Comparison of ENCODE assay signal across 17 cellular contexts in genomic region chr17:38719943-38720641, GRCh38. TPM values are rescaled to one million over a fixed set of nuclear protein-coding genes. Genes with fewer than 3 reads are reported as not detected.
DNase-seq lines count a peak whose midpoint lies in the region; ATAC-seq, FAIRE-seq and TF ChIP-seq lines count a peak whose summit lies in the region.
"Had no signal": no experiment of that assay in that cellular context is flagged by ENCODE, and none has a peak within 500 bp of the region (broad histone marks: within the 10 kb centered on the region; RNA-seq: fewer than 3 reads in every experiment).

No MANE protein-coding gene starts in this region.

- H3K36me3 Mint-ChIP-seq in WTC11 (no peaks in the 10 kb centered on the region), immature natural killer cell (peaks cover 14 to 35% (median 18%) of the 10 kb centered on the region in 3 donors)

- H3K9me3 Mint-ChIP-seq in WTC11 (no peaks in the 10 kb centered on the region), immature natural killer cell (no peaks in the 10 kb centered on the region)
- H3K9me3 Mint-ChIP-seq: activated CD4-positive, alpha-beta memory T cell treated with anti-CD3 and anti-CD28 coated beads for 36 hours had no signal

- POLR2A ChIA-PET in HepG2 (lab: Yijun Ruan, JAX): interaction anchor here (2.1 to 7.0 kb wide), 4 partner anchors 9 to 29 kb away, joined by 6 to 92 read pairs (median 16); partner anchors contain the start of gene MLLT6
- POLR2A ChIA-PET in WTC11 (lab: Charles Lee): interaction anchor here (0.6 to 1.5 kb wide), 8 partner anchors 10 to 156 kb away, joined by 3 to 7 read pairs (median 4); no protein-coding TSS in a partner anchor

- TF ChIP-seq POLR2A in HepG2 (IDR thresholded peaks at IDR 0.05; ENCODE audit: insufficient read depth in 1 of 2, low read depth in 2 of 2, low read length in 2 of 2): no peak; a peak in 1 of 4 replicates
- TF ChIP-seq POLR2A in right lobe of liver (IDR thresholded peaks at IDR 0.05): no peak

- ATAC-seq in HepG2: no peak
- no peak for ATAC-seq in right lobe of liver
- peak; percentile 69 for ATAC-seq in WTC11
- no peak for ATAC-seq in HG02623 (IDR thresholded peaks at IDR 0.05; ENCODE audit: unreplicated experiment)
- ATAC-seq: Panc1 had no signal

- TF ChIP-seq CTCF in HepG2 (CRISPR knock-in tag; IDR thresholded peaks at IDR 0.05) (no peak), right lobe of liver (IDR thresholded peaks at IDR 0.05) (no peak), WTC11 (IDR thresholded peaks at IDR 0.05) (no peak)

- peaks cover 12% of the 10 kb centered on the region for H3K27me3 Mint-ChIP-seq in WTC11 (ENCODE audit: low read depth)
- peaks cover 0 to 5% (median 2%) of the 10 kb centered on the region in 3 donors for H3K27me3 Mint-ChIP-seq in immature natural killer cell (ENCODE audit: low read depth in 3 of 3)
- H3K27me3 Mint-ChIP-seq: activated CD4-positive, alpha-beta memory T cell treated with anti-CD3 and anti-CD28 coated beads for 36 hours had no signal

- no peaks in the 10 kb centered on the region for H4K20me1 ChIP-seq in HepG2 (ENCODE audit: insufficient read depth, low read length)

- WGBS in HepG2 (ENCODE audit: low lambda C conversion rate): 93% methylated on average over 39 of the region's 39 CpGs
- 73% methylated on average over 24 of the region's 39 CpGs for WGBS in right lobe of liver (ENCODE audit: insufficient coverage, low coverage, low lambda C conversion rate, missing lambda C conversion rate)

- H3K27ac Mint-ChIP-seq in WTC11 (no peak overlapping the region), immature natural killer cell (peak overlapping the region in 4 of 6 donors; percentile 40 to 81 (median 58))
- H3K27ac Mint-ChIP-seq: activated CD4-positive, alpha-beta memory T cell treated with anti-CD3 and anti-CD28 coated beads for 36 hours had no signal

- no peak for FAIRE-seq in HepG2 (lab: Jason Lieb, UNC)
- FAIRE-seq: D721Med, TTC549 had no signal

- TF ChIP-seq RAD21 in HepG2 (CRISPR knock-in tag; IDR thresholded peaks at IDR 0.05): no peak

- H3K9me3 ChIP-seq in HepG2 (ENCODE audit: low read length): no peaks in the 10 kb centered on the region
- H3K9me3 ChIP-seq in right lobe of liver: no peaks in the 10 kb centered on the region
- H3K9me3 ChIP-seq: testis had no signal

- no peak overlapping the region for H3K9ac ChIP-seq in HepG2 (ENCODE audit: insufficient read depth, low read depth, low read length)
- H3K9ac ChIP-seq: parathyroid adenoma had no signal

- DNase-seq in HepG2 (ENCODE audit: low spot score) (no peak), right lobe of liver (no peak), WTC11 (ENCODE audit: low spot score) (peak; percentile 85), immature natural killer cell (no peak), NCI-H510A (lab: John Stamatoyannopoulos, UW) (no peak)
- no peak for DNase-seq in activated CD8-positive, alpha-beta memory T cell treated with anti-CD3 and anti-CD28 coated beads, Interleukin-2, amount 50 U/mL, for 48 hours
- DNase-seq in stimulated activated CD4-positive, alpha-beta T cell treated with anti-CD3 and anti-CD28 coated beads, Interleukin-2, amount 100 ng/mL, for 24 hours: no peak
- DNase-seq: activated CD4-positive, alpha-beta memory T cell treated with anti-CD3 and anti-CD28 coated beads for 36 hours; central memory CD4-positive, alpha-beta T cell; stimulated activated CD4-positive, alpha-beta T cell treated with anti-CD3 and anti-CD28 coated beads, Interleukin-2, amount 100 ng/mL, for 48 hours; testis had no signal

- H3K4me3 Mint-ChIP-seq in WTC11 (peak overlapping the region; percentile 54), immature natural killer cell (no peak overlapping the region)
- H3K4me3 Mint-ChIP-seq: activated CD4-positive, alpha-beta memory T cell treated with anti-CD3 and anti-CD28 coated beads for 36 hours had no signal

- H3K27me3 ChIP-seq in HepG2 (ENCODE audit: control insufficient read depth in 1 of 2, insufficient read depth in 2 of 2, low read length in 2 of 2): no peaks in the 10 kb centered on the region
- H3K27me3 ChIP-seq in right lobe of liver: no peaks in the 10 kb centered on the region
- H3K27me3 ChIP-seq: testis had no signal

- H3K36me3 ChIP-seq in HepG2 (replicated peaks in 1 of 2; ENCODE audit: control insufficient read depth in 1 of 2, insufficient read depth in 2 of 2, low read length in 2 of 2): peaks cover 43 to 74% of the 10 kb centered on the region in 2 experiments
- peaks cover 0 to 13% (median 2%) of the 10 kb centered on the region in 4 donors for H3K36me3 ChIP-seq in right lobe of liver

- no peak overlapping the region for H3K4me3 ChIP-seq in HepG2 (replicated peaks in 1 of 3; ENCODE audit: insufficient read depth in 1 of 3, low read depth in 2 of 3, low read length in 3 of 3)
- H3K4me3 ChIP-seq in right lobe of liver: no peak overlapping the region
- H3K4me3 ChIP-seq: SK-N-MC had no signal

- CTCF ChIA-PET in HepG2 (lab: Yijun Ruan, JAX; ENCODE audit: low intra/inter-chr PET ratio, low total read pairs) (no interaction called here), WTC11 (lab: Charles Lee) (interaction anchor here (0.6 to 5.0 kb wide), 12 partner anchors 8 to 162 kb away, joined by 3 to 37 read pairs (median 6); partner anchors contain the start of genes CISD3 and MLLT6)

- TF ChIP-seq EP300 in HepG2 (IDR thresholded peaks at IDR 0.05; ENCODE audit: low read depth in 2 of 2, low read length in 2 of 2): no peak
- TF ChIP-seq EP300 in HepG2 (CRISPR knock-in tag; IDR thresholded peaks at IDR 0.05; ENCODE audit: borderline replicate concordance): no peak

- H3K27ac ChIP-seq in HepG2 (ENCODE audit: extremely low read length, insufficient read depth, low read length): no peak overlapping the region
- no peak overlapping the region for H3K27ac ChIP-seq in right lobe of liver
- H3K27ac ChIP-seq: parathyroid adenoma, testis had no signal

- intact Hi-C loops in HepG2 (cut with micrococcal nuclease; ENCODE audit: unreplicated experiment): loop anchor here (5.0 kb wide), 1 partner anchor 377 kb away; no protein-coding TSS in a partner anchor
- intact Hi-C loops in right lobe of liver (cut with DNase I): no loop called here

- H3K4me1 Mint-ChIP-seq in WTC11 (peaks cover 39% of the 10 kb centered on the region), immature natural killer cell (peaks cover 39 to 43% of the 10 kb centered on the region in 2 donors)

- in situ Hi-C loops in HepG2 (cut with HindIII; ENCODE audit: extremely low pct_ligation_motif_present, low pct_unique_long_range_greater_than_20kb): no loop called here

- BruUV-seq in HepG2 (replicated peaks; lab: Mats Ljungman, UMichigan): no TSS peak

- no peak overlapping the region for H2AFZ ChIP-seq in HepG2 (ENCODE audit: low read length)
- H2AFZ ChIP-seq: parathyroid adenoma had no signal

- peaks cover 30% of the 10 kb centered on the region for H3K4me1 ChIP-seq in HepG2 (ENCODE audit: insufficient read depth, low read length)
- H3K4me1 ChIP-seq in right lobe of liver: no peaks in the 10 kb centered on the region

- H3K79me2 ChIP-seq in HepG2 (ENCODE audit: insufficient read depth, low read length): no peaks in the 10 kb centered on the region
- H3K79me2 ChIP-seq: parathyroid adenoma had no signal

- H3K4me2 ChIP-seq in HepG2 (ENCODE audit: low read depth, low read length): no peak overlapping the region

RNA-seq across cellular contexts. Expression of gene CISD3, which starts 10.0 kb away (rescaled TPM):
- 34.1 and 42.6 TPM in 2 replicates for total RNA-seq in HepG2 (2016; rRNA removed; fragmentation: Illumina TruSeq; extraction: Trizol)
- total RNA-seq in HepG2 (2016; cell fraction: cytosol; rRNA removed; fragmentation: Illumina TruSeq; extraction: Trizol; ENCODE audit: low read depth): 64.2 and 89.3 TPM in 2 replicates
- 38.9 and 39.2 TPM in 2 replicates for total RNA-seq in HepG2 (2016; cell fraction: insoluble cytoplasmic fraction; rRNA removed; fragmentation: Illumina TruSeq; extraction: Trizol)
- 72.8 and 92.2 TPM in 2 replicates for total RNA-seq in HepG2 (2016; cell fraction: membrane; rRNA removed; fragmentation: Illumina TruSeq; extraction: Trizol)
- 12.0 and 15.5 TPM in 2 replicates for total RNA-seq in HepG2 (2016; cell fraction: nucleus; rRNA removed; fragmentation: Illumina TruSeq; extraction: Trizol)
- polyA plus RNA-seq in HepG2 (2011; rRNA removed): 30.0 and 34.9 TPM in 2 replicates
- polyA plus RNA-seq in HepG2 (2011; cell fraction: cytosol; rRNA removed): 15.0 and 24.9 TPM in 2 replicates
- 10.7 and 11.5 TPM in 2 replicates for polyA plus RNA-seq in HepG2 (2011; cell fraction: nucleus; rRNA removed)
- polyA plus RNA-seq in HepG2 (2012): 34.2 TPM in 2 replicates
- 183 and 249 TPM in 2 replicates for polyA plus RNA-seq in HepG2 (2016; cell fraction: cytosol; fragmentation: Illumina TruSeq; extraction: Trizol; ENCODE audit: low read depth)
- 69.7 and 77.8 TPM in 2 replicates for polyA plus RNA-seq in HepG2 (2016; cell fraction: insoluble cytoplasmic fraction; fragmentation: Illumina TruSeq; extraction: Trizol; ENCODE audit: low read depth)
- 135 and 168 TPM in 2 replicates for polyA plus RNA-seq in HepG2 (2016; cell fraction: membrane; fragmentation: Illumina TruSeq; extraction: Trizol; ENCODE audit: low read depth)
- 46.2 and 46.8 TPM in 2 replicates for polyA plus RNA-seq in HepG2 (2016; cell fraction: nucleus; fragmentation: Illumina TruSeq; extraction: Trizol; ENCODE audit: insufficient read depth, low read depth)
- polyA minus RNA-seq in HepG2 (2011; rRNA and poly(A)+ RNA removed; ENCODE audit: low replicate concordance): 16.1 and 27.0 TPM in 2 replicates
- polyA minus RNA-seq in HepG2 (2011; cell fraction: cytosol; rRNA and poly(A)+ RNA removed): 7.2 and 7.7 TPM in 2 replicates
- 7.1 and 8.1 TPM in 2 replicates for polyA minus RNA-seq in HepG2 (2011; cell fraction: nucleus; rRNA and poly(A)+ RNA removed)
- total RNA-seq in right lobe of liver: 10 to 100 TPM; 34.2 to 88.1 (median 55.1) TPM
- 12.1 to 15.7 TPM (median 15.6 TPM) in 3 replicates for total RNA-seq in WTC11 (2021)
- polyA plus RNA-seq in immature natural killer cell: 100 to 1,000 TPM; 143 to 197 (median 160) TPM

RNA-seq across cellular contexts. Expression of gene MLLT6, which starts 15.0 kb away (rescaled TPM):
- 27.6 and 50.7 TPM in 2 replicates for total RNA-seq in HepG2 (2016; rRNA removed; fragmentation: Illumina TruSeq; extraction: Trizol)
- 41.1 and 41.6 TPM in 2 replicates for total RNA-seq in HepG2 (2016; cell fraction: cytosol; rRNA removed; fragmentation: Illumina TruSeq; extraction: Trizol; ENCODE audit: low read depth)
- total RNA-seq in HepG2 (2016; cell fraction: insoluble cytoplasmic fraction; rRNA removed; fragmentation: Illumina TruSeq; extraction: Trizol): 23.9 and 54.9 TPM in 2 replicates
- total RNA-seq in HepG2 (2016; cell fraction: membrane; rRNA removed; fragmentation: Illumina TruSeq; extraction: Trizol): 44.6 and 48.3 TPM in 2 replicates
- 51.1 and 58.3 TPM in 2 replicates for total RNA-seq in HepG2 (2016; cell fraction: nucleus; rRNA removed; fragmentation: Illumina TruSeq; extraction: Trizol)
- polyA plus RNA-seq in HepG2 (2011; rRNA removed): 69.5 TPM in 2 replicates
- polyA plus RNA-seq in HepG2 (2011; cell fraction: cytosol; rRNA removed): 20.9 and 26.0 TPM in 2 replicates
- polyA plus RNA-seq in HepG2 (2011; cell fraction: nucleus; rRNA removed): 261 and 305 TPM in 2 replicates
- polyA plus RNA-seq in HepG2 (2012): 56.0 and 70.4 TPM in 2 replicates
- polyA plus RNA-seq in HepG2 (2016; cell fraction: cytosol; fragmentation: Illumina TruSeq; extraction: Trizol; ENCODE audit: low read depth): 2.1 and 3.2 TPM in 2 replicates
- polyA plus RNA-seq in HepG2 (2016; cell fraction: insoluble cytoplasmic fraction; fragmentation: Illumina TruSeq; extraction: Trizol; ENCODE audit: low read depth): 25.3 and 28.2 TPM in 2 replicates
- 10.7 and 10.9 TPM in 2 replicates for polyA plus RNA-seq in HepG2 (2016; cell fraction: membrane; fragmentation: Illumina TruSeq; extraction: Trizol; ENCODE audit: low read depth)
- 142 and 147 TPM in 2 replicates for polyA plus RNA-seq in HepG2 (2016; cell fraction: nucleus; fragmentation: Illumina TruSeq; extraction: Trizol; ENCODE audit: insufficient read depth, low read depth)
- 89.8 and 99.9 TPM in 2 replicates for polyA minus RNA-seq in HepG2 (2011; rRNA and poly(A)+ RNA removed; ENCODE audit: low replicate concordance)
- 29.2 and 32.2 TPM in 2 replicates for polyA minus RNA-seq in HepG2 (2011; cell fraction: cytosol; rRNA and poly(A)+ RNA removed)
- polyA minus RNA-seq in HepG2 (2011; cell fraction: nucleus; rRNA and poly(A)+ RNA removed): 156 and 194 TPM in 2 replicates
- total RNA-seq in right lobe of liver: 10 to 100 TPM; 10.1 to 30.9 (median 25.6) TPM
- 34.4 to 48.0 TPM (median 36.6 TPM) in 3 replicates for total RNA-seq in WTC11 (2021)
- 10 to 100 TPM in 1 of 3 donors, 1 to 10 TPM in 2; 3.8 to 24.5 (median 7.4) TPM for polyA plus RNA-seq in immature natural killer cell

RNA-seq across cellular contexts. Expression of gene PCGF2, which starts 28.0 kb away (rescaled TPM):
- 11.6 and 11.7 TPM in 2 replicates for total RNA-seq in HepG2 (2016; rRNA removed; fragmentation: Illumina TruSeq; extraction: Trizol)
- 12.6 and 19.2 TPM in 2 replicates for total RNA-seq in HepG2 (2016; cell fraction: cytosol; rRNA removed; fragmentation: Illumina TruSeq; extraction: Trizol; ENCODE audit: low read depth)
- total RNA-seq in HepG2 (2016; cell fraction: insoluble cytoplasmic fraction; rRNA removed; fragmentation: Illumina TruSeq; extraction: Trizol): 8.9 and 11.5 TPM in 2 replicates
- 33.3 and 35.3 TPM in 2 replicates for total RNA-seq in HepG2 (2016; cell fraction: membrane; rRNA removed; fragmentation: Illumina TruSeq; extraction: Trizol)
- 13.3 and 14.9 TPM in 2 replicates for total RNA-seq in HepG2 (2016; cell fraction: nucleus; rRNA removed; fragmentation: Illumina TruSeq; extraction: Trizol)
- polyA plus RNA-seq in HepG2 (2011; rRNA removed): 29.4 and 30.6 TPM in 2 replicates
- 18.7 and 30.8 TPM in 2 replicates for polyA plus RNA-seq in HepG2 (2011; cell fraction: cytosol; rRNA removed)
- 53.9 and 68.1 TPM in 2 replicates for polyA plus RNA-seq in HepG2 (2011; cell fraction: nucleus; rRNA removed)
- 32.6 and 40.9 TPM in 2 replicates for polyA plus RNA-seq in HepG2 (2012)
- polyA plus RNA-seq in HepG2 (2016; cell fraction: cytosol; fragmentation: Illumina TruSeq; extraction: Trizol; ENCODE audit: low read depth): 194 and 224 TPM in 2 replicates
- polyA plus RNA-seq in HepG2 (2016; cell fraction: insoluble cytoplasmic fraction; fragmentation: Illumina TruSeq; extraction: Trizol; ENCODE audit: low read depth): 44.1 and 62.1 TPM in 2 replicates
- polyA plus RNA-seq in HepG2 (2016; cell fraction: membrane; fragmentation: Illumina TruSeq; extraction: Trizol; ENCODE audit: low read depth): 209 and 253 TPM in 2 replicates
- polyA plus RNA-seq in HepG2 (2016; cell fraction: nucleus; fragmentation: Illumina TruSeq; extraction: Trizol; ENCODE audit: insufficient read depth, low read depth): 85.1 and 95.0 TPM in 2 replicates
- polyA minus RNA-seq in HepG2 (2011; rRNA and poly(A)+ RNA removed; ENCODE audit: low replicate concordance): 11.1 and 38.8 TPM in 2 replicates
- 30.5 and 32.4 TPM in 2 replicates for polyA minus RNA-seq in HepG2 (2011; cell fraction: cytosol; rRNA and poly(A)+ RNA removed)
- polyA minus RNA-seq in HepG2 (2011; cell fraction: nucleus; rRNA and poly(A)+ RNA removed): 13.9 and 14.2 TPM in 2 replicates
- 1 to 10 TPM; 1.7 to 8.0 (median 3.9) TPM for total RNA-seq in right lobe of liver
- total RNA-seq in WTC11 (2021): 102 to 111 TPM (median 104 TPM) in 3 replicates
- polyA plus RNA-seq in immature natural killer cell: not detected

RNA-seq across cellular contexts. Expression of gene PSMB3, which starts 32.4 kb away (rescaled TPM):
- total RNA-seq in HepG2 (2016; rRNA removed; fragmentation: Illumina TruSeq; extraction: Trizol): 517 and 688 TPM in 2 replicates
- 265 and 305 TPM in 2 replicates for total RNA-seq in HepG2 (2016; cell fraction: cytosol; rRNA removed; fragmentation: Illumina TruSeq; extraction: Trizol; ENCODE audit: low read depth)
- 517 and 718 TPM in 2 replicates for total RNA-seq in HepG2 (2016; cell fraction: insoluble cytoplasmic fraction; rRNA removed; fragmentation: Illumina TruSeq; extraction: Trizol)
- total RNA-seq in HepG2 (2016; cell fraction: membrane; rRNA removed; fragmentation: Illumina TruSeq; extraction: Trizol): 175 and 189 TPM in 2 replicates
- total RNA-seq in HepG2 (2016; cell fraction: nucleus; rRNA removed; fragmentation: Illumina TruSeq; extraction: Trizol): 146 and 163 TPM in 2 replicates
- polyA plus RNA-seq in HepG2 (2011; rRNA removed): 317 and 366 TPM in 2 replicates
- polyA plus RNA-seq in HepG2 (2011; cell fraction: cytosol; rRNA removed): 470 and 640 TPM in 2 replicates
- polyA plus RNA-seq in HepG2 (2011; cell fraction: nucleus; rRNA removed): 121 and 122 TPM in 2 replicates
- 167 and 213 TPM in 2 replicates for polyA plus RNA-seq in HepG2 (2012)
- 206 and 222 TPM in 2 replicates for polyA plus RNA-seq in HepG2 (2016; cell fraction: cytosol; fragmentation: Illumina TruSeq; extraction: Trizol; ENCODE audit: low read depth)
- 578 and 618 TPM in 2 replicates for polyA plus RNA-seq in HepG2 (2016; cell fraction: insoluble cytoplasmic fraction; fragmentation: Illumina TruSeq; extraction: Trizol; ENCODE audit: low read depth)
- polyA plus RNA-seq in HepG2 (2016; cell fraction: membrane; fragmentation: Illumina TruSeq; extraction: Trizol; ENCODE audit: low read depth): 134 and 136 TPM in 2 replicates
- polyA plus RNA-seq in HepG2 (2016; cell fraction: nucleus; fragmentation: Illumina TruSeq; extraction: Trizol; ENCODE audit: insufficient read depth, low read depth): 227 and 228 TPM in 2 replicates
- 383 and 657 TPM in 2 replicates for polyA minus RNA-seq in HepG2 (2011; rRNA and poly(A)+ RNA removed; ENCODE audit: low replicate concordance)
- polyA minus RNA-seq in HepG2 (2011; cell fraction: cytosol; rRNA and poly(A)+ RNA removed): 84.9 and 103 TPM in 2 replicates
- 32.9 and 35.0 TPM in 2 replicates for polyA minus RNA-seq in HepG2 (2011; cell fraction: nucleus; rRNA and poly(A)+ RNA removed)
- 100 to 1,000 TPM in 5 of 6 experiments, 10 to 100 TPM in 1; 85.2 to 183 (median 120) TPM for total RNA-seq in right lobe of liver
- 266 to 273 TPM (median 266 TPM) in 3 replicates for total RNA-seq in WTC11 (2021)
- polyA plus RNA-seq in immature natural killer cell: 100 to 1,000 TPM; 509 to 821 (median 662) TPM

RNA-seq across cellular contexts. Expression of gene EPOP, which starts 45.3 kb away (rescaled TPM):
- total RNA-seq in HepG2 (2016; rRNA removed; fragmentation: Illumina TruSeq; extraction: Trizol) (29.0 and 37.8 TPM in 2 replicates), right lobe of liver (1 to 10 TPM; 1.1 to 6.0 (median 3.0) TPM), WTC11 (2021) (8.7 to 12.3 TPM (median 9.0 TPM) in 3 replicates)
- total RNA-seq in HepG2 (2016; cell fraction: cytosol; rRNA removed; fragmentation: Illumina TruSeq; extraction: Trizol; ENCODE audit: low read depth): 20.7 and 21.2 TPM in 2 replicates
- total RNA-seq in HepG2 (2016; cell fraction: insoluble cytoplasmic fraction; rRNA removed; fragmentation: Illumina TruSeq; extraction: Trizol): 22.9 and 36.8 TPM in 2 replicates
- 65.8 and 69.1 TPM in 2 replicates for total RNA-seq in HepG2 (2016; cell fraction: membrane; rRNA removed; fragmentation: Illumina TruSeq; extraction: Trizol)
- 17.6 and 17.8 TPM in 2 replicates for total RNA-seq in HepG2 (2016; cell fraction: nucleus; rRNA removed; fragmentation: Illumina TruSeq; extraction: Trizol)
- polyA plus RNA-seq in HepG2 (2011; rRNA removed) (13.9 and 14.7 TPM in 2 replicates), immature natural killer cell (not detected)
- polyA plus RNA-seq in HepG2 (2011; cell fraction: cytosol; rRNA removed): 14.1 and 17.0 TPM in 2 replicates
- polyA plus RNA-seq in HepG2 (2011; cell fraction: nucleus; rRNA removed): 10.9 and 12.1 TPM in 2 replicates
- 17.9 and 19.9 TPM in 2 replicates for polyA plus RNA-seq in HepG2 (2012)
- 26.4 and 26.9 TPM in 2 replicates for polyA plus RNA-seq in HepG2 (2016; cell fraction: cytosol; fragmentation: Illumina TruSeq; extraction: Trizol; ENCODE audit: low read depth)
- polyA plus RNA-seq in HepG2 (2016; cell fraction: insoluble cytoplasmic fraction; fragmentation: Illumina TruSeq; extraction: Trizol; ENCODE audit: low read depth): 46.7 and 55.1 TPM in 2 replicates
- 71.4 and 76.4 TPM in 2 replicates for polyA plus RNA-seq in HepG2 (2016; cell fraction: membrane; fragmentation: Illumina TruSeq; extraction: Trizol; ENCODE audit: low read depth)
- 43.8 and 45.7 TPM in 2 replicates for polyA plus RNA-seq in HepG2 (2016; cell fraction: nucleus; fragmentation: Illumina TruSeq; extraction: Trizol; ENCODE audit: insufficient read depth, low read depth)
- 4.2 and 17.4 TPM in 2 replicates for polyA minus RNA-seq in HepG2 (2011; rRNA and poly(A)+ RNA removed; ENCODE audit: low replicate concordance)
- 14.9 and 17.2 TPM in 2 replicates for polyA minus RNA-seq in HepG2 (2011; cell fraction: cytosol; rRNA and poly(A)+ RNA removed)
- polyA minus RNA-seq in HepG2 (2011; cell fraction: nucleus; rRNA and poly(A)+ RNA removed): 5.9 and 6.3 TPM in 2 replicates

Comparison
In these comparisons a context has a peak if more than half of its experiments do, and no peak if none do; other contexts are left out.
1. Of the 50 proteins assayed by ChIP-seq in both HepG2 and WTC11: peak only in HepG2: none; only in WTC11: FOXP1, MAX, PRDM15 and SP1; in both: NFE2L1; in neither: 45.